Comparison of ENCODE assay signal across 16 cellular contexts in the genomic region with DNA sequence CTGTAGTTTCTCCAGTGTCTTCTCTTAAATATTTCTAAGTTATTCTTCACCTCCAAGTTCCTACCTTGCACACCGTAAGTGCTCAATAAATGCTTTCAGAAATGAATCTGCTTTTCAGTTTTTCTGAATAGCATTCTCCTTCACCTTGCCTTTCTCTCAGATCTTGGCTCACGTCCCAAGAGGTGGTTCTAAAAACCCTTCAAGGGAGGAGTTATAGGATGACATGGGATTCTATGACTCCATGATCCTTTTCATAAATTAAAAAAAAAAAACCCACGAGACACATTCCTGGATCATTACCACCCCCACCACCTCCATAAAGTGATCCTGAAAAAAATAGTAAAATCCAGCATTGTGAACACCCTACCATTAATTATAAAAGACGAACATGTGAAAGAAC. TPM values are rescaled to one million over a fixed set of nuclear protein-coding genes. Genes with fewer than 3 reads are reported as not detected.
A peak's percentile ranks its signal among the peaks of the same experiment; 100 is the strongest.
DNase-seq lines count a peak whose midpoint lies in the region; TF ChIP-seq lines count a peak whose summit lies in the region.
"Had no signal": no experiment of that assay in that cellular context is flagged by ENCODE, and none has a peak within 500 bp of the region (broad histone marks: within the 10 kb centered on the region; RNA-seq: fewer than 3 reads in every experiment).

No MANE protein-coding gene starts in this region.

- TF ChIP-seq POLR2A in breast epithelium (IDR thresholded peaks at IDR 0.05): no peak
- TF ChIP-seq POLR2A in ovary (IDR thresholded peaks at IDR 0.05): no peak

- DNase-seq in MCF 10A (ENCODE audit: unreplicated experiment) (peak; percentile 56), breast epithelium (ENCODE audit: low spot score in 2 of 2) (no peak), M059J (ENCODE audit: low read depth) (peak; percentile 32), epithelial cell of esophagus (ENCODE audit: low read depth) (peak; percentile 31), type B pancreatic cell (ENCODE audit: extremely low spot score, unreplicated experiment) (no peak), H9 (no peak), ovary (no peak)
- no peak for DNase-seq in activated naive CD8-positive, alpha-beta T cell treated with anti-CD3 and anti-CD28 coated beads for 36 hours
- DNase-seq: DMS79, NCI-H1105, NCI-H2107, NCI-H446, NCI-H526 treated with DMSO at 0.1 percent for 48 hours, SHP77 treated with DMSO at 0.1 percent for 48 hours, SK-N-SH had no signal

- POLR2A ChIA-PET in MCF 10A (lab: Yijun Ruan, JAX): no interaction called here

- H3K79me1 ChIP-seq in H9 (ENCODE audit: insufficient read depth, low read depth, low read length, poor library complexity, severe bottlenecking): no peaks in the 10 kb centered on the region

- no peak overlapping the region for H2BK15ac ChIP-seq in H9 (ENCODE audit: low read depth, low read length)

- H4K8ac ChIP-seq in H9 (replicated peaks; ENCODE audit: insufficient read length, low read depth, low read length): no peak overlapping the region

- H3K27me3 ChIP-seq in breast epithelium (no peaks in the 10 kb centered on the region), H9 (ENCODE audit: insufficient read depth, low read length) (no peaks in the 10 kb centered on the region), ovary (no peaks in the 10 kb centered on the region)
- H3K27me3 ChIP-seq: BLaER1 had no signal

- H3K56ac ChIP-seq in H9 (ENCODE audit: insufficient read length, low read depth, low read length): no peak overlapping the region

- no peak overlapping the region for H2BK5ac ChIP-seq in H9 (ENCODE audit: insufficient read length, low read length)

- TF ChIP-seq EP300 in ovary (IDR thresholded peaks at IDR 0.05): no peak

- H4K20me1 ChIP-seq in H9 (ENCODE audit: control insufficient read depth, insufficient read depth, insufficient read length): no peaks in the 10 kb centered on the region

- no peaks in the 10 kb centered on the region for H3K9me3 ChIP-seq in breast epithelium
- H3K9me3 ChIP-seq in H9 (ENCODE audit: control insufficient read depth, low read depth, low read length): no peaks in the 10 kb centered on the region
- H3K9me3 ChIP-seq in ovary: no peaks in the 10 kb centered on the region
- H3K9me3 ChIP-seq: BLaER1, SK-N-SH had no signal

- no peak overlapping the region for H2BK20ac ChIP-seq in H9 (ENCODE audit: low read depth, low read length, poor library complexity, severe bottlenecking)

- CTCF ChIA-PET in MCF 10A (lab: Yijun Ruan, JAX): interaction anchor here (0.6 to 0.7 kb wide), 2 partner anchors 127 to 279 kb away, joined by 4 read pairs; no protein-coding TSS in a partner anchor

- H3K9ac ChIP-seq in H9 (ENCODE audit: extremely low read depth, insufficient read length, low read length): no peak overlapping the region
- H3K9ac ChIP-seq: BLaER1, SK-N-SH had no signal

- no peak overlapping the region for H3K4me2 ChIP-seq in H9 (ENCODE audit: insufficient read depth, insufficient read length, low read length)
- H3K4me2 ChIP-seq: BLaER1, SK-N-SH had no signal

- no peak overlapping the region for H3K27ac ChIP-seq in breast epithelium
- no peak overlapping the region for H3K27ac ChIP-seq in H9 (ENCODE audit: insufficient read length, low read depth, low read length)
- H3K27ac ChIP-seq in ovary: no peak overlapping the region
- H3K27ac ChIP-seq: BLaER1 had no signal

- TF ChIP-seq CTCF in MCF 10A (IDR thresholded peaks at IDR 0.05; ENCODE audit: unreplicated experiment) (no peak), breast epithelium (IDR thresholded peaks at IDR 0.05) (no peak), epithelial cell of esophagus (IDR thresholded peaks at IDR 0.05; ENCODE audit: insufficient read depth, low read depth, low read length, missing control alignments) (no peak), type B pancreatic cell (conservative IDR thresholded peaks at IDR 0.05) (no peak), H9 (conservative IDR thresholded peaks at IDR 0.05) (no peak), ovary (IDR thresholded peaks at IDR 0.05) (no peak)

- WGBS in H9 (ENCODE audit: extremely low coverage, insufficient read length, low lambda C conversion rate): no CpG with 5 or more reads among the region's 4 CpGs
- WGBS in ovary, 3 donors: 84 to 89% (median 87%) methylated on average over 4 of the region's 4 CpGs

- no peak overlapping the region for H3K4ac ChIP-seq in H9 (ENCODE audit: low read depth, low read length)

- H3K14ac ChIP-seq in H9 (ENCODE audit: insufficient read depth, low read length): no peak overlapping the region

- no peaks in the 10 kb centered on the region for H3K36me3 ChIP-seq in breast epithelium
- no peaks in the 10 kb centered on the region for H3K36me3 ChIP-seq in ovary
- H3K36me3 ChIP-seq: BLaER1 had no signal

- H3K4me3 ChIP-seq in breast epithelium (no peak overlapping the region), epithelial cell of esophagus (ENCODE audit: low read length) (no peak overlapping the region), ovary (no peak overlapping the region)
- H3K4me3 ChIP-seq: BLaER1 had no signal

- H3K4me3 Mint-ChIP-seq in MCF 10A (ENCODE audit: unreplicated experiment) (no peak overlapping the region), type B pancreatic cell (peak overlapping the region; percentile 42), H9 (no peak overlapping the region)
- H3K4me3 Mint-ChIP-seq in activated naive CD8-positive, alpha-beta T cell treated with anti-CD3 and anti-CD28 coated beads for 36 hours: no peak overlapping the region

- no peak overlapping the region for H3K18ac ChIP-seq in H9 (ENCODE audit: insufficient read length, low read depth, low read length)

- H2BK120ac ChIP-seq in H9 (ENCODE audit: low read depth, low read length, poor library complexity, severe bottlenecking): no peak overlapping the region

- no peak overlapping the region for H4K5ac ChIP-seq in H9 (ENCODE audit: insufficient read length, low read depth, low read length)

- no peak overlapping the region for H4K91ac ChIP-seq in H9 (ENCODE audit: insufficient read length, low read depth, low read length)

- H3K36me3 Mint-ChIP-seq in MCF 10A (ENCODE audit: insufficient read depth, unreplicated experiment) (peaks cover 24% of the 10 kb centered on the region), type B pancreatic cell (peaks cover 12% of the 10 kb centered on the region), H9 (ENCODE audit: insufficient read depth in 1 of 3, low read depth in 3 of 3) (no peaks in the 10 kb centered on the region)
- H3K36me3 Mint-ChIP-seq in activated naive CD8-positive, alpha-beta T cell treated with anti-CD3 and anti-CD28 coated beads for 36 hours: peaks cover 2% of the 10 kb centered on the region

- no peak overlapping the region for H2BK12ac ChIP-seq in H9 (ENCODE audit: insufficient read length, low read depth, low read length)

- no peaks in the 10 kb centered on the region for H3K4me1 ChIP-seq in breast epithelium
- peaks cover 3% of the 10 kb centered on the region; the same call in 1 of the 2 replicates for H3K4me1 ChIP-seq in H9 (ENCODE audit: insufficient read depth, low read length)
- H3K4me1 ChIP-seq in ovary (ENCODE audit: insufficient read depth): no peaks in the 10 kb centered on the region
- H3K4me1 ChIP-seq: BLaER1 had no signal

- no peak overlapping the region for H3T11ph ChIP-seq in H9 (ENCODE audit: low read length)

- H3K27me3 Mint-ChIP-seq in MCF 10A (ENCODE audit: insufficient read depth, unreplicated experiment): no peaks in the 10 kb centered on the region
- no peaks in the 10 kb centered on the region for H3K27me3 Mint-ChIP-seq in type B pancreatic cell
- no peaks in the 10 kb centered on the region for H3K27me3 Mint-ChIP-seq in H9 (ENCODE audit: low read depth)
- no peaks in the 10 kb centered on the region for H3K27me3 Mint-ChIP-seq in activated naive CD8-positive, alpha-beta T cell treated with anti-CD3 and anti-CD28 coated beads for 36 hours

- H2AFZ ChIP-seq in H9 (ENCODE audit: low read length): no peak overlapping the region

- no peak overlapping the region for H2AK5ac ChIP-seq in H9 (ENCODE audit: insufficient read length, low read length)

- intact Hi-C loops in MCF 10A (cut with micrococcal nuclease): no loop called here
- intact Hi-C loops in breast epithelium (cut with DNase I; ENCODE audit: low total_unique reads): no loop called here
- intact Hi-C loops in ovary (cut with DNase I): no loop called here

- H3K4me1 Mint-ChIP-seq in MCF 10A (ENCODE audit: insufficient read depth, unreplicated experiment): peaks cover 35% of the 10 kb centered on the region
- peaks cover 51% of the 10 kb centered on the region for H3K4me1 Mint-ChIP-seq in type B pancreatic cell (ENCODE audit: unreplicated experiment)
- peaks cover 31 to 38% of the 10 kb centered on the region in 2 experiments for H3K4me1 Mint-ChIP-seq in H9
- H3K4me1 Mint-ChIP-seq in activated naive CD8-positive, alpha-beta T cell treated with anti-CD3 and anti-CD28 coated beads for 36 hours: peaks cover 5% of the 10 kb centered on the region

- no TSS peak for BruUV-seq in MCF 10A (replicated peaks; lab: Mats Ljungman, UMichigan)

- H3K23ac ChIP-seq in H9 (ENCODE audit: insufficient read length, low read depth, low read length): no peak overlapping the region

- H3K9me3 Mint-ChIP-seq in MCF 10A (ENCODE audit: unreplicated experiment) (no peaks in the 10 kb centered on the region), type B pancreatic cell (no peaks in the 10 kb centered on the region), H9 (no peaks in the 10 kb centered on the region)
- no peaks in the 10 kb centered on the region for H3K9me3 Mint-ChIP-seq in activated naive CD8-positive, alpha-beta T cell treated with anti-CD3 and anti-CD28 coated beads for 36 hours

- H3K27ac Mint-ChIP-seq in MCF 10A (ENCODE audit: low read depth, unreplicated experiment) (peak overlapping the region; percentile 5), type B pancreatic cell (peak overlapping the region; percentile 30), H9 (no peak overlapping the region)
- no peak overlapping the region for H3K27ac Mint-ChIP-seq in activated naive CD8-positive, alpha-beta T cell treated with anti-CD3 and anti-CD28 coated beads for 36 hours

- H3K79me2 ChIP-seq in H9 (ENCODE audit: insufficient read depth, low read length): no peaks in the 10 kb centered on the region

- no peaks in the 10 kb centered on the region for H3K23me2 ChIP-seq in H9 (ENCODE audit: insufficient read length, low read depth, low read length, poor library complexity, severe bottlenecking)

RNA-seq across cellular contexts. Expression of gene KCTD1, which starts 11.7 kb away (rescaled TPM):
- total RNA-seq in MCF 10A (2022): 29.5 and 37.9 TPM in 2 replicates
- total RNA-seq in breast epithelium: 10 to 100 TPM in 2 of 3 donors, 1 to 10 TPM in 1; 5.6 to 47.3 (median 41.6) TPM
- 18.0 and 25.8 TPM in 2 replicates for total RNA-seq in M059J (2014; rRNA removed; shearing (Covaris generic))
- total RNA-seq in type B pancreatic cell (ENCODE audit: low replicate concordance): 83.8 and 163 TPM in 2 replicates
- total RNA-seq in H9 (2021): 10.4 and 10.8 TPM in 2 replicates
- total RNA-seq in ovary: 10 to 100 TPM; 10.7 to 30.8 (median 22.5) TPM
- 10 to 100 TPM; 14.5 to 31.1 TPM for polyA plus RNA-seq in ovary
- total RNA-seq in activated naive CD8-positive, alpha-beta T cell treated with anti-CD3 and anti-CD28 coated beads for 36 hours: 1 to 10 TPM; 3.4 to 4.2 TPM

Comparison
In these comparisons a context has a peak if more than half of its experiments do, and no peak if none do; other contexts are left out.
1. DNase-seq: peak in MCF 10A (single experiment), M059J (single experiment) and epithelial cell of esophagus (single experiment); none in breast epithelium (0 of 2), type B pancreatic cell (single experiment), H9 (single experiment), ovary (0 of 5) and activated naive CD8-positive, alpha-beta T cell treated with anti-CD3 and anti-CD28 coated beads for 36 hours (single experiment).
2. H3K27ac Mint-ChIP-seq: peak in MCF 10A (single experiment) and type B pancreatic cell (single experiment); none in H9 (0 of 3) and activated naive CD8-positive, alpha-beta T cell treated with anti-CD3 and anti-CD28 coated beads for 36 hours (single experiment).